In the genomic region with DNA sequence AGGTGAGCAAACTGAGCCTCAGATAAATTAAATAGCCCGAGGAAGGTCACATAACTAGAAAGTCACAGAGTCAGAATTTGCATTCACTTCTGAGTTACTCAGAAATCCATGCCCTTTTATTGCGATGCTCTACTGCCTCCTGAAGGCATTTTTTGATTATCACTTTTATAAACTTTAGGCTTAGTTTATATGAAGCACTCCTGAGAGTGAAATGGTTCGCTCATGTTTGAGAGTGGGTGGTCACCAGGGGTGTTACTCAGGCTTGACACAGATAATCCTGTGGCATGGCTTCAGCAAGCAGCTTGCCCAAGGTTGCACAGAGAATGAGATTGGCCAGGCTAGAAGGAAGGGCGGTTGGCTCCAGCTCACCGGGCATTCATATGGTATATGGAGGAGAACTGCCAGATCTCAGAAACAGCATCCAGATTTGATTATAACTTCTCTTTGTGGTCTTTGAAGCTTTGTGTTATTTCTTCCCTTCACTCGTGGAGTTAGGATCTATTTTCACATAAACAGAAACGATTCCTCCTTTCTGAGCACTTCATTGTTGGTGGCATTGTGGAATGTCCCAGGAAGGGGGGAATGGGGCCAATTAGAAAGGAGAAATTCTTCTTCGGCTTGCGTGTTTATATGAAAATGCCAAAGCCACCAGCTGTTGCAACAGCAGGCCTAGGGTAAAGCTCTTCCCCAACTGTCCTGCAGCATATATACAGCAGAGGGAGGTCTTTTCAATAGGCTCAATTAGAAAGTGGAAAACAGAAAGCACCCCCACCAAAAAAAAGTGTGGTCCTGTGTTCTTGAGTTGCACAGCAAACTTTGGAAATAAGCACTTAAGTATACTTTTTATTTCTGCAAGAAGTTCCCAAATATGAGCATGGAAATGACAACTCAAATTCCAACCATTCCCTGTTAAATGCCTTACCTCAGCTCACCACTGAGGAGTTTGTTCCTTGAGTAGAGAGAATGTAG, we compare ENCODE assay signal across 14 cellular contexts.
A peak's percentile ranks its signal among the peaks of the same experiment; 100 is the strongest.
DNase-seq lines count a peak whose midpoint lies in the region; ATAC-seq and TF ChIP-seq lines count a peak whose summit lies in the region.
"Had no signal": no experiment of that assay in that cellular context is flagged by ENCODE, and none has a peak within 500 bp of the region (broad histone marks: within the 10 kb centered on the region; RNA-seq: fewer than 3 reads in every experiment).

No MANE protein-coding gene starts in this region.

- ATAC-seq in GM19452 (IDR thresholded peaks at IDR 0.05; ENCODE audit: unreplicated experiment), result no peak
- ATAC-seq in HG02870 (IDR thresholded peaks at IDR 0.05; ENCODE audit: unreplicated experiment), result no peak

- no peak overlapping the region for H3K4me3 ChIP-seq in DOHH2 (ENCODE audit: low read length)
- H3K4me3 ChIP-seq in trophoblast cell (ENCODE audit: low read depth, low read length), result no peak overlapping the region
- no peak overlapping the region for H3K4me3 ChIP-seq in suprapubic skin
- H3K4me3 ChIP-seq: transverse colon had no signal

- H3K4me1 ChIP-seq in DOHH2 (ENCODE audit: control insufficient read depth, low read length), result peaks cover 33% of the 10 kb centered on the region
- no peaks in the 10 kb centered on the region for H3K4me1 ChIP-seq in trophoblast cell (ENCODE audit: control insufficient read depth in 1 of 2, insufficient read depth in 2 of 2, low read length in 2 of 2)
- H3K4me1 ChIP-seq in suprapubic skin, result no peaks in the 10 kb centered on the region

- H3K23ac ChIP-seq in trophoblast cell (ENCODE audit: low read length), result no peak overlapping the region

- TF ChIP-seq POLR2A in suprapubic skin (IDR thresholded peaks at IDR 0.05), result no peak

- H3K14ac ChIP-seq in trophoblast cell (ENCODE audit: low read length), result no peak overlapping the region

- H3K79me2 ChIP-seq in DOHH2 (ENCODE audit: control insufficient read depth, low read length) (no peaks in the 10 kb centered on the region), trophoblast cell (ENCODE audit: control insufficient read depth, insufficient read depth, low read length, poor library complexity) (no peaks in the 10 kb centered on the region)

- H4K91ac ChIP-seq in trophoblast cell (ENCODE audit: low read depth, low read length), result peak overlapping the region; percentile 64

- no peaks in the 10 kb centered on the region for H3F3A ChIP-seq in DOHH2 (ENCODE audit: control insufficient read depth, insufficient read depth)

- H3K27me3 ChIP-seq in DOHH2 (ENCODE audit: control insufficient read depth, low read length), result no peaks in the 10 kb centered on the region
- H3K27me3 ChIP-seq in trophoblast cell (ENCODE audit: insufficient read depth, low read length), result no peaks in the 10 kb centered on the region
- no peaks in the 10 kb centered on the region for H3K27me3 ChIP-seq in suprapubic skin
- H3K27me3 ChIP-seq: transverse colon had no signal

- H2BK5ac ChIP-seq in trophoblast cell (ENCODE audit: low read depth, low read length, poor library complexity), result no peak overlapping the region

- no peaks in the 10 kb centered on the region for H3K9me2 ChIP-seq in DOHH2 (replicated peaks; ENCODE audit: control insufficient read depth, low read length)

- H3K18ac ChIP-seq in trophoblast cell (ENCODE audit: low read length), result no peak overlapping the region

- H3K9me3 ChIP-seq in DOHH2 (ENCODE audit: control insufficient read depth, insufficient read depth, low read length) (no peaks in the 10 kb centered on the region), trophoblast cell (ENCODE audit: insufficient read depth, low read depth, low read length) (no peaks in the 10 kb centered on the region), suprapubic skin (no peaks in the 10 kb centered on the region)
- H3K9me3 ChIP-seq: transverse colon had no signal

- no peak for TF ChIP-seq EP300 in suprapubic skin (IDR thresholded peaks at IDR 0.05)

- no peak overlapping the region for H3K9ac ChIP-seq in trophoblast cell (ENCODE audit: low read length)

- H3K27ac ChIP-seq in DOHH2 (ENCODE audit: low read depth, low read length) (no peak overlapping the region), trophoblast cell (ENCODE audit: low read depth, low read length) (no peak overlapping the region), suprapubic skin (no peak overlapping the region)
- H3K27ac ChIP-seq: transverse colon had no signal

- peaks cover 2% of the 10 kb centered on the region for H3K79me1 ChIP-seq in trophoblast cell (ENCODE audit: low read length)

- DNase-seq in NCI-H460 (ENCODE audit: extremely low read depth, low read depth) (peak; percentile 12), dedifferentiated amniotic fluid mesenchymal stem cell (ENCODE audit: extremely low spot score) (peak; percentile 90), trophoblast cell (peak in 1 of 2 donors; percentile 31), suprapubic skin (ENCODE audit: low spot score in 2 of 2) (no peak)
- DNase-seq in activated CD8-positive, alpha-beta memory T cell treated with anti-CD3 and anti-CD28 coated beads for 24 hours, result no peak
- DNase-seq: activated CD8-positive, alpha-beta memory T cell treated with anti-CD3 and anti-CD28 coated beads, Interleukin-2, amount 50 U/mL, for 48 hours; caudate nucleus; DMS153; NCI-H2171; nephron progenitor cell; transverse colon had no signal

- no peaks in the 10 kb centered on the region for H4K20me1 ChIP-seq in DOHH2 (ENCODE audit: control insufficient read depth, insufficient read depth, low read depth, low read length)

- no peak overlapping the region for H2AK5ac ChIP-seq in trophoblast cell (ENCODE audit: low read length)

- H3K4ac ChIP-seq in trophoblast cell (ENCODE audit: low read depth, low read length), result no peak overlapping the region

- H3K4me2 ChIP-seq in DOHH2 (ENCODE audit: low read length) (peak overlapping the region; percentile 10; the same call in 1 of the 2 replicates), trophoblast cell (ENCODE audit: low read length) (no peak overlapping the region)

- no peak overlapping the region for H2BK120ac ChIP-seq in trophoblast cell (ENCODE audit: insufficient read depth, low read length, poor library complexity)

- H4K8ac ChIP-seq in trophoblast cell (ENCODE audit: low read depth, low read length), result no peak overlapping the region

- H2AFZ ChIP-seq in trophoblast cell (ENCODE audit: insufficient read depth, low read length, poor library complexity), result no peak overlapping the region

- peak overlapping the region; percentile 81 for H2BK12ac ChIP-seq in trophoblast cell (ENCODE audit: low read length)

- WGBS in trophoblast cell (ENCODE audit: extremely low coverage, insufficient coverage, insufficient read length), result no CpG with 5 or more reads among the region's 9 CpGs
- WGBS in suprapubic skin, result 74% methylated on average over 9 of the region's 9 CpGs

- H4K12ac ChIP-seq in trophoblast cell (ENCODE audit: low read depth, low read length), result no peak overlapping the region

- H3K36me3 ChIP-seq in DOHH2 (ENCODE audit: control insufficient read depth, low read length) (no peaks in the 10 kb centered on the region), trophoblast cell (ENCODE audit: control insufficient read depth in 1 of 2, insufficient read depth in 2 of 2, low read length in 2 of 2) (no peaks in the 10 kb centered on the region), suprapubic skin (no peaks in the 10 kb centered on the region)
- H3K36me3 ChIP-seq: transverse colon had no signal

- TF ChIP-seq CTCF in DOHH2 (IDR thresholded peaks at IDR 0.05; ENCODE audit: low read depth, low read length, poor library complexity, severe bottlenecking), result peak; percentile 13
- TF ChIP-seq CTCF in suprapubic skin (IDR thresholded peaks at IDR 0.05), result no peak

Comparison
In these comparisons a context has a peak if more than half of its experiments do, and no peak if none do; other contexts are left out.
1. DNase-seq: peak in NCI-H460 (single experiment) and dedifferentiated amniotic fluid mesenchymal stem cell (single experiment); none in activated CD8-positive, alpha-beta memory T cell treated with anti-CD3 and anti-CD28 coated beads for 24 hours (single experiment) and suprapubic skin (0 of 2).